8 cellular contexts compared by ENCODE assay signal in the genomic region with DNA sequence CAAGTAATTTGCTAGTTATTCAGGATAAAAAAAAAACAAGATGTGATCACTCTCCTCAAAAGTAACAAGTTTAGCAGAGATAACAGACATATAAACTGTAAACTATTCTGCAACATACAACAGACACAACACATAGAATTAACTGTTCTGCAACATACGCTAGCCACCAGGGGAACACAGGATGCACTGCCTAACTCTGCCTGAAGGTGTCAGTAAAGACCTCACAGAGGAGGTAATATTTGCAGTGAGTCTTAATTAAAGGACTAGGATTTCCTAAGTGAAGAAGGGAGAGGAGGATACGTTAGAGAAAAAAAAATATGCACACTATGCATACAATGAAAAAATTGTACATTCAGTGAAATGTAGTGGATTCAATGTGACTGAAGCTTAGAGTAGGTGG.
A peak's percentile ranks its signal among the peaks of the same experiment; 100 is the strongest.
DNase-seq lines count a peak whose midpoint lies in the region; ATAC-seq and TF ChIP-seq lines count a peak whose summit lies in the region.
"Not testable (repeated sequence)": the region's sequence is repeated elsewhere in the genome, so short reads cannot be mapped to it uniquely, and the experiment has no call there.

No MANE protein-coding gene starts in this region.

- H3K36me3 Mint-ChIP-seq in central memory CD8-positive, alpha-beta T cell (ENCODE audit: insufficient read depth): not testable (repeated sequence)

- peak; percentile 14; the same call in 1 of the 2 replicates for TF ChIP-seq CTCF in OCI-LY3 (IDR thresholded peaks at IDR 0.05; ENCODE audit: low read depth, low read length)
- peak; percentile 40 for TF ChIP-seq CTCF in liver (IDR thresholded peaks at IDR 0.05; ENCODE audit: low read depth, low read length, missing input control)

- not testable (repeated sequence) for H3K4me3 ChIP-seq in OCI-LY3 (ENCODE audit: low read length); liver (ENCODE audit: low read depth in 1 of 3, low read length in 3 of 3); aorta (ENCODE audit: low read length in 2 of 2)

- not testable (repeated sequence) for H3K4me3 Mint-ChIP-seq in central memory CD8-positive, alpha-beta T cell

- not testable (repeated sequence) for H3K27me3 Mint-ChIP-seq in central memory CD8-positive, alpha-beta T cell

- peak; percentile 47 to 58 for TF ChIP-seq RAD21 in liver (IDR thresholded peaks at IDR 0.05)

- not testable (repeated sequence) for H3K36me3 ChIP-seq in OCI-LY3 (replicated peaks; ENCODE audit: low read depth, low read length); liver (ENCODE audit: control insufficient read depth in 4 of 4, insufficient read depth in 3 of 4, low read depth in 1 of 4, low read length in 3 of 4); aorta (ENCODE audit: control insufficient read depth in 1 of 2, insufficient read depth in 2 of 2, low read length in 1 of 2)

- H3K79me2 ChIP-seq in OCI-LY3 (ENCODE audit: low read length): not testable (repeated sequence)

- H3K4me2 ChIP-seq in OCI-LY3 (ENCODE audit: low read length): not testable (repeated sequence)

- DNase-seq in activated CD8-positive, alpha-beta memory T cell treated with anti-CD3 and anti-CD28 coated beads, Interleukin-2, amount 50 U/mL, for 4 hours: peak; percentile 87
- peak; percentile 77 to 87 for DNase-seq in central memory CD8-positive, alpha-beta T cell (ENCODE audit: low spot score in 2 of 2)
- DNase-seq in stimulated activated CD4-positive, alpha-beta T cell treated with anti-CD3 and anti-CD28 coated beads, Interleukin-1b, Interleukin-23, amount 100 ng/mL, for 48 hours: peak; percentile 72
- peak in 1 of 2 donors; percentile 81 for DNase-seq in aorta

- not testable (repeated sequence) for H4K20me1 ChIP-seq in OCI-LY3 (ENCODE audit: insufficient read depth, low read length)

- H3K27me3 ChIP-seq in OCI-LY3 (ENCODE audit: low read depth, low read length); liver (ENCODE audit: control insufficient read depth in 4 of 4, insufficient read depth in 4 of 4, low read length in 3 of 4); aorta (ENCODE audit: control insufficient read depth in 1 of 2, insufficient read depth in 2 of 2, low read length in 1 of 2): not testable (repeated sequence)

- H2AFZ ChIP-seq in OCI-LY3 (ENCODE audit: low read depth, low read length): not testable (repeated sequence)

- H3K9ac ChIP-seq in OCI-LY3 (ENCODE audit: low read length); liver (ENCODE audit: low read depth in 1 of 2, low read length in 2 of 2): not testable (repeated sequence)

- H3K27ac Mint-ChIP-seq in central memory CD8-positive, alpha-beta T cell (ENCODE audit: low read depth): not testable (repeated sequence)

- not testable (repeated sequence) for H3K4me1 ChIP-seq in OCI-LY3 (ENCODE audit: low read length); liver (ENCODE audit: control insufficient read depth in 4 of 4, insufficient read depth in 4 of 4, low read length in 3 of 4); aorta (ENCODE audit: control insufficient read depth in 1 of 2, insufficient read depth in 2 of 2, low read length in 2 of 2)

- H3K9me3 ChIP-seq in OCI-LY3 (ENCODE audit: insufficient read depth, low read length); liver (ENCODE audit: control insufficient read depth in 4 of 4, low read length in 3 of 4); aorta (ENCODE audit: control insufficient read depth, low read length): not testable (repeated sequence)

- H3K27ac ChIP-seq in OCI-LY3 (ENCODE audit: low read length); liver (ENCODE audit: low read depth in 1 of 2, low read length in 2 of 2); aorta (ENCODE audit: low read depth in 1 of 2, low read length in 2 of 2): not testable (repeated sequence)

- H3K4me1 Mint-ChIP-seq in central memory CD8-positive, alpha-beta T cell: not testable (repeated sequence)

- intact Hi-C loops in aorta (cut with DNase I): not testable (repeated sequence)

- 15% methylated on average over 1 of the region's 2 CpGs for WGBS in liver
- WGBS in aorta, 2 donors: 0 to 4% methylated on average over 1 of the region's 2 CpGs

- H3K9me3 Mint-ChIP-seq in central memory CD8-positive, alpha-beta T cell: not testable (repeated sequence)

- ATAC-seq in GM18858 (IDR thresholded peaks at IDR 0.05; ENCODE audit: unreplicated experiment) (peak; percentile 89), HG02852 (IDR thresholded peaks at IDR 0.05; ENCODE audit: unreplicated experiment) (peak; percentile 79), aorta (ENCODE audit: low FRiP score) (peak; percentile 89)
- peak; percentile 94 for ATAC-seq in central memory CD8-positive, alpha-beta T cell (replicated peaks; ENCODE audit: extremely low read depth, poor library complexity, severe bottlenecking)
